1 cellular context compared by ENCODE assay signal in the genomic region with DNA sequence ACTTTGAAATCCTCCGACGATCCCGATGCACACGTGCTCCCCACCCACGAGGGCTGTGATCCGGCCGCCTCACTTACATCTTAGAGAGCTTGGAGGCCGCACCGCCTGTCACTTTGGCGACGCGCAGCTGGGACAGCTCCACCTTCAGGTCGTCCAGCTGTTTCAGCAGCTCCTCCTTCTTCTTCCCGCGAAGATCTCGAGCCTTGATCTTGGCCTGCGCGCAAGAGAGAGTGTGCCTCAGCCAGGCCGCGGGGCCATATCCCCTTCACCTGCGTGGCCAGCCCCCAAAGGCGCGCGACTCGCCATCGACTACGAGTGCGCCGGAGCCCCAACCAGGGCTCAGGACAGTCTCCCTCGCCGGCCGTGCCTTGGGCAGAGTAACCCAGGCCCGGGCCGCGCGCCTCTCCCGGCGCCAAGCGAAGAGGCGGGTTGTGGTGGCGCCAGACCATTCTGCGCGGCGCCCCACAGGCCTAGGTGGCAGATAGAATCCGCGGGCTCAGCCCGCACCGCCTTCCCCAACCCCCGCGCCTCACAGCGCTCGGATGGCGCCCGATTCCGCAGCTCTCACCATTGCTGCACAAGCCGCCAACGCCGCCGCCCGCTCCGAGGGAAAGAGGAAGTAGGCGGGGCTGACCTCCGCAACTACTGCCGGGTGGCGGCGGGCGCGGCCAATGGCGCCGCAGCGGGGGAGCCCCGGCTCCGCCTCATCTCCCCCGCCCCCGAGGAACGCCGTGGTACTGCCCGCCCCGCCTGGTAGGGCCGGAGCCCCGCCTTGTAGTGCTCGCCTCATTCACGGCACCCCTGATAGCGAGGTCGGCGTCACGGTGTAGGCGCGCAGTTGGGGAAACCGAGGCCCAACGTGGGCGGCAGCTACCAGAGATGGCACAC.
TF ChIP-seq lines count a peak whose summit lies in the region.

A gene (plus strand): TSS at position 789 of the 888 bp plus-strand sequence. CDS start 7,161 bp downstream, outside the sequence.
A gene (minus strand): TSS at position 616 of the 888 bp plus-strand sequence. CDS start 45 bp downstream, at position 571.

TF ChIP-seq in HepG2, 621 proteins besides CTCF, POLR2A, EP300 and RAD21 (continued from another document and continues in another):
- TF ChIP-seq ZBTB21 (CRISPR knock-in tag; IDR thresholded peaks at IDR 0.05): peak; percentile 38; the same call in 1 of the 2 replicates
- peak; percentile 86; the same call in 1 of the 2 replicates for TF ChIP-seq ZNF224 (CRISPR knock-in tag; IDR thresholded peaks at IDR 0.05)
- peak; percentile 65; the same call in 1 of the 2 replicates for TF ChIP-seq KDM5A (IDR thresholded peaks at IDR 0.05; ENCODE audit: borderline replicate concordance, low read length)
- TF ChIP-seq, protein P1, sequence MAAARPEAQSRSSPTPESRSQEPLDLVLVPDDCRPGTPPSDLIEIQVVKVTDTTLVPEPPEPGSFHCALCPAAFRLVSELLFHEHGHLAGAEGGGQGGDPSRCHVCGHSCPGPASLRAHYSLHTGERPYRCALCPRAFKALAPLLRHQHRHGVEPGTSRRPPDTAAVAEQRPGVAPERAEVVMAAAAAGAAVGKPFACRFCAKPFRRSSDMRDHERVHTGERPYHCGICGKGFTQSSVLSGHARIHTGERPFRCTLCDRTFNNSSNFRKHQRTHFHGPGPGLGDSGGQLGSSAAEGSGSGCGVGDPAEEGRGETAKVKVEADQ (CRISPR knock-in tag; IDR thresholded peaks at IDR 0.05; ENCODE audit: borderline replicate concordance): peak; percentile 84
- peak; percentile 1 for TF ChIP-seq TEAD3 (CRISPR knock-in tag; optimal IDR thresholded peaks at IDR 0.05; ENCODE audit: borderline replicate concordance)
- TF ChIP-seq ZNF232 (CRISPR knock-in tag; IDR thresholded peaks at IDR 0.05; ENCODE audit: borderline replicate concordance): peak; percentile 36; the same call in 1 of the 2 replicates
- TF ChIP-seq KLF6 (CRISPR knock-in tag; IDR thresholded peaks at IDR 0.05): peak; percentile 69; the same call in 1 of the 2 replicates
- TF ChIP-seq, protein P2, sequence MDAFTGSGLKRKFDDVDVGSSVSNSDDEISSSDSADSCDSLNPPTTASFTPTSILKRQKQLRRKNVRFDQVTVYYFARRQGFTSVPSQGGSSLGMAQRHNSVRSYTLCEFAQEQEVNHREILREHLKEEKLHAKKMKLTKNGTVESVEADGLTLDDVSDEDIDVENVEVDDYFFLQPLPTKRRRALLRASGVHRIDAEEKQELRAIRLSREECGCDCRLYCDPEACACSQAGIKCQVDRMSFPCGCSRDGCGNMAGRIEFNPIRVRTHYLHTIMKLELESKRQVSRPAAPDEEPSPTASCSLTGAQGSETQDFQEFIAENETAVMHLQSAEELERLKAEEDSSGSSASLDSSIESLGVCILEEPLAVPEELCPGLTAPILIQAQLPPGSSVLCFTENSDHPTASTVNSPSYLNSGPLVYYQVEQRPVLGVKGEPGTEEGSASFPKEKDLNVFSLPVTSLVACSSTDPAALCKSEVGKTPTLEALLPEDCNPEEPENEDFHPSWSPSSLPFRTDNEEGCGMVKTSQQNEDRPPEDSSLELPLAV (CRISPR knock-in tag; conservative IDR thresholded peaks at IDR 0.05; ENCODE audit: low read depth): 0 out of 2 replicates have a peak, but pooled peaks have one; percentile 75
- TF ChIP-seq EZH2 (conservative IDR thresholded peaks at IDR 0.05; ENCODE audit: low read depth, low read length): no peak
- TF ChIP-seq ZNF34 (CRISPR knock-in tag; IDR thresholded peaks at IDR 0.05; ENCODE audit: borderline replicate concordance): no peak
- peak; percentile 55 for TF ChIP-seq ZNF331 (CRISPR knock-in tag; IDR thresholded peaks at IDR 0.05)
- no peak for TF ChIP-seq HNRNPH1 (optimal IDR thresholded peaks at IDR 0.05; ENCODE audit: low read depth, low read length)
- peak; percentile 95 for TF ChIP-seq ZFX (CRISPR knock-in tag; IDR thresholded peaks at IDR 0.05; ENCODE audit: low read depth)
- 0 out of 2 replicates have a peak, but pooled peaks have one; percentile 59 for TF ChIP-seq IRF2 (CRISPR knock-in tag; IDR thresholded peaks at IDR 0.05)
- peak; percentile 74 for TF ChIP-seq HOXA3 (CRISPR knock-in tag; IDR thresholded peaks at IDR 0.05)
- peak; percentile 90 for TF ChIP-seq PHF20 (CRISPR knock-in tag; IDR thresholded peaks at IDR 0.05)
- TF ChIP-seq MEF2D (CRISPR knock-in tag; IDR thresholded peaks at IDR 0.05): no peak; the same call in 1 of the 2 replicates
- peak; percentile 58; the same call in 1 of the 2 replicates for TF ChIP-seq ZSCAN9 (CRISPR knock-in tag; IDR thresholded peaks at IDR 0.05; ENCODE audit: borderline replicate concordance)
- peak; percentile 59; the same call in 1 of the 2 replicates for TF ChIP-seq ZNF552 (CRISPR knock-in tag; IDR thresholded peaks at IDR 0.05; ENCODE audit: borderline replicate concordance)
- TF ChIP-seq KLF16 (CRISPR knock-in tag; IDR thresholded peaks at IDR 0.05): peak in 1 of 2 experiments; percentile 78; a peak in 2 of 4 replicates
- peak; percentile 90 for TF ChIP-seq THAP11 (CRISPR knock-in tag; IDR thresholded peaks at IDR 0.05)
- 0 out of 2 replicates have a peak, but pooled peaks have one; percentile 43 for TF ChIP-seq ZSCAN21 (CRISPR knock-in tag; IDR thresholded peaks at IDR 0.05; ENCODE audit: borderline replicate concordance)
- TF ChIP-seq, protein P3, sequence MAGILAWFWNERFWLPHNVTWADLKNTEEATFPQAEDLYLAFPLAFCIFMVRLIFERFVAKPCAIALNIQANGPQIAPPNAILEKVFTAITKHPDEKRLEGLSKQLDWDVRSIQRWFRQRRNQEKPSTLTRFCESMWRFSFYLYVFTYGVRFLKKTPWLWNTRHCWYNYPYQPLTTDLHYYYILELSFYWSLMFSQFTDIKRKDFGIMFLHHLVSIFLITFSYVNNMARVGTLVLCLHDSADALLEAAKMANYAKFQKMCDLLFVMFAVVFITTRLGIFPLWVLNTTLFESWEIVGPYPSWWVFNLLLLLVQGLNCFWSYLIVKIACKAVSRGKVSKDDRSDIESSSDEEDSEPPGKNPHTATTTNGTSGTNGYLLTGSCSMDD (CRISPR knock-in tag; IDR thresholded peaks at IDR 0.05): no peak
- TF ChIP-seq, protein P4, sequence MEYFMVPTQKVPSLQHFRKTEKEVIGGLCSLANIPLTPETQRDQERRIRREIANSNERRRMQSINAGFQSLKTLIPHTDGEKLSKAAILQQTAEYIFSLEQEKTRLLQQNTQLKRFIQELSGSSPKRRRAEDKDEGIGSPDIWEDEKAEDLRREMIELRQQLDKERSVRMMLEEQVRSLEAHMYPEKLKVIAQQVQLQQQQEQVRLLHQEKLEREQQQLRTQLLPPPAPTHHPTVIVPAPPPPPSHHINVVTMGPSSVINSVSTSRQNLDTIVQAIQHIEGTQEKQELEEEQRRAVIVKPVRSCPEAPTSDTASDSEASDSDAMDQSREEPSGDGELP (IDR thresholded peaks at IDR 0.05; ENCODE audit: borderline replicate concordance, low read depth): peak; percentile 18; the same call in 1 of the 2 replicates
- no peak for TF ChIP-seq ZNF3 (CRISPR knock-in tag; IDR thresholded peaks at IDR 0.05)
- peak; percentile 37; the same call in 1 of the 2 replicates for TF ChIP-seq ZMYM3 (CRISPR knock-in tag; IDR thresholded peaks at IDR 0.05)
- TF ChIP-seq, protein P5, sequence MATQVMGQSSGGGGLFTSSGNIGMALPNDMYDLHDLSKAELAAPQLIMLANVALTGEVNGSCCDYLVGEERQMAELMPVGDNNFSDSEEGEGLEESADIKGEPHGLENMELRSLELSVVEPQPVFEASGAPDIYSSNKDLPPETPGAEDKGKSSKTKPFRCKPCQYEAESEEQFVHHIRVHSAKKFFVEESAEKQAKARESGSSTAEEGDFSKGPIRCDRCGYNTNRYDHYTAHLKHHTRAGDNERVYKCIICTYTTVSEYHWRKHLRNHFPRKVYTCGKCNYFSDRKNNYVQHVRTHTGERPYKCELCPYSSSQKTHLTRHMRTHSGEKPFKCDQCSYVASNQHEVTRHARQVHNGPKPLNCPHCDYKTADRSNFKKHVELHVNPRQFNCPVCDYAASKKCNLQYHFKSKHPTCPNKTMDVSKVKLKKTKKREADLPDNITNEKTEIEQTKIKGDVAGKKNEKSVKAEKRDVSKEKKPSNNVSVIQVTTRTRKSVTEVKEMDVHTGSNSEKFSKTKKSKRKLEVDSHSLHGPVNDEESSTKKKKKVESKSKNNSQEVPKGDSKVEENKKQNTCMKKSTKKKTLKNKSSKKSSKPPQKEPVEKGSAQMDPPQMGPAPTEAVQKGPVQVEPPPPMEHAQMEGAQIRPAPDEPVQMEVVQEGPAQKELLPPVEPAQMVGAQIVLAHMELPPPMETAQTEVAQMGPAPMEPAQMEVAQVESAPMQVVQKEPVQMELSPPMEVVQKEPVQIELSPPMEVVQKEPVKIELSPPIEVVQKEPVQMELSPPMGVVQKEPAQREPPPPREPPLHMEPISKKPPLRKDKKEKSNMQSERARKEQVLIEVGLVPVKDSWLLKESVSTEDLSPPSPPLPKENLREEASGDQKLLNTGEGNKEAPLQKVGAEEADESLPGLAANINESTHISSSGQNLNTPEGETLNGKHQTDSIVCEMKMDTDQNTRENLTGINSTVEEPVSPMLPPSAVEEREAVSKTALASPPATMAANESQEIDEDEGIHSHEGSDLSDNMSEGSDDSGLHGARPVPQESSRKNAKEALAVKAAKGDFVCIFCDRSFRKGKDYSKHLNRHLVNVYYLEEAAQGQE (IDR thresholded peaks at IDR 0.05; ENCODE audit: borderline replicate concordance in 1 of 2, low read depth in 1 of 2, low read length in 2 of 2): peak in 1 of 2 experiments; percentile 75; a peak in 1 of 4 replicates
- TF ChIP-seq, protein P6, sequence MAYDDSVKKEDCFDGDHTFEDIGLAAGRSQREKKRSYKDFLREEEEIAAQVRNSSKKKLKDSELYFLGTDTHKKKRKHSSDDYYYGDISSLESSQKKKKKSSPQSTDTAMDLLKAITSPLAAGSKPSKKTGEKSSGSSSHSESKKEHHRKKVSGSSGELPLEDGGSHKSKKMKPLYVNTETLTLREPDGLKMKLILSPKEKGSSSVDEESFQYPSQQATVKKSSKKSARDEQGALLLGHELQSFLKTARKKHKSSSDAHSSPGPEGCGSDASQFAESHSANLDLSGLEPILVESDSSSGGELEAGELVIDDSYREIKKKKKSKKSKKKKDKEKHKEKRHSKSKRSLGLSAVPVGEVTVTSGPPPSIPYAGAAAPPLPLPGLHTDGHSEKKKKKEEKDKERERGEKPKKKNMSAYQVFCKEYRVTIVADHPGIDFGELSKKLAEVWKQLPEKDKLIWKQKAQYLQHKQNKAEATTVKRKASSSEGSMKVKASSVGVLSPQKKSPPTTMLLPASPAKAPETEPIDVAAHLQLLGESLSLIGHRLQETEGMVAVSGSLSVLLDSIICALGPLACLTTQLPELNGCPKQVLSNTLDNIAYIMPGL (CRISPR knock-in tag; IDR thresholded peaks at IDR 0.05; ENCODE audit: borderline replicate concordance in 1 of 2, low read depth in 1 of 2): peak in 1 of 2 experiments; percentile 82; a peak in 3 of 4 replicates
- no peak for TF ChIP-seq NBN (conservative IDR thresholded peaks at IDR 0.05)
- peak; percentile 8; the same call in 1 of the 2 replicates for TF ChIP-seq RFXAP (CRISPR knock-in tag; IDR thresholded peaks at IDR 0.05; ENCODE audit: borderline replicate concordance)
- TF ChIP-seq KLF13 (CRISPR knock-in tag; IDR thresholded peaks at IDR 0.05): no peak
- TF ChIP-seq ZNF235 (CRISPR knock-in tag; IDR thresholded peaks at IDR 0.05; ENCODE audit: borderline replicate concordance): no peak
- TF ChIP-seq, protein P7, sequence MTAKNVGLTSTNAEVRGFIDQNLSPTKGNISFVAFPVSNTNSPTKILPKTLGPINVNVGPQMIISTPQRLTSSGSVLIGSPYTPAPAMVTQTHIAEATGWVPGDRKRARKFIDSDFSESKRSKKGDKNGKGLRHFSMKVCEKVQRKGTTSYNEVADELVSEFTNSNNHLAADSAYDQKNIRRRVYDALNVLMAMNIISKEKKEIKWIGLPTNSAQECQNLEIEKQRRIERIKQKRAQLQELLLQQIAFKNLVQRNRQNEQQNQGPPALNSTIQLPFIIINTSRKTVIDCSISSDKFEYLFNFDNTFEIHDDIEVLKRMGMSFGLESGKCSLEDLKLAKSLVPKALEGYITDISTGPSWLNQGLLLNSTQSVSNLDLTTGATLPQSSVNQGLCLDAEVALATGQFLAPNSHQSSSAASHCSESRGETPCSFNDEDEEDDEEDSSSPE (CRISPR knock-in tag; IDR thresholded peaks at IDR 0.05): peak; percentile 26; the same call in 1 of the 2 replicates
- TF ChIP-seq, protein P8, sequence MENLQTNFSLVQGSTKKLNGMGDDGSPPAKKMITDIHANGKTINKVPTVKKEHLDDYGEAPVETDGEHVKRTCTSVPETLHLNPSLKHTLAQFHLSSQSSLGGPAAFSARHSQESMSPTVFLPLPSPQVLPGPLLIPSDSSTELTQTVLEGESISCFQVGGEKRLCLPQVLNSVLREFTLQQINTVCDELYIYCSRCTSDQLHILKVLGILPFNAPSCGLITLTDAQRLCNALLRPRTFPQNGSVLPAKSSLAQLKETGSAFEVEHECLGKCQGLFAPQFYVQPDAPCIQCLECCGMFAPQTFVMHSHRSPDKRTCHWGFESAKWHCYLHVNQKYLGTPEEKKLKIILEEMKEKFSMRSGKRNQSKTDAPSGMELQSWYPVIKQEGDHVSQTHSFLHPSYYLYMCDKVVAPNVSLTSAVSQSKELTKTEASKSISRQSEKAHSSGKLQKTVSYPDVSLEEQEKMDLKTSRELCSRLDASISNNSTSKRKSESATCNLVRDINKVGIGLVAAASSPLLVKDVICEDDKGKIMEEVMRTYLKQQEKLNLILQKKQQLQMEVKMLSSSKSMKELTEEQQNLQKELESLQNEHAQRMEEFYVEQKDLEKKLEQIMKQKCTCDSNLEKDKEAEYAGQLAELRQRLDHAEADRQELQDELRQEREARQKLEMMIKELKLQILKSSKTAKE (CRISPR knock-in tag; IDR thresholded peaks at IDR 0.05; ENCODE audit: borderline replicate concordance): no peak
- TF ChIP-seq RXRA (CRISPR knock-in tag; IDR thresholded peaks at IDR 0.05): peak; percentile 50
- TF ChIP-seq XRCC5 (optimal IDR thresholded peaks at IDR 0.05; ENCODE audit: low read length): peak; percentile 55
